ENCODE assay signal across 1 cellular context in genomic region chr13:42320375-42320787, GRCh38.
A peak's percentile ranks its signal among the peaks of the same experiment; 100 is the strongest.
TF ChIP-seq lines count a peak whose summit lies in the region.

No MANE protein-coding gene starts in this region.

TF ChIP-seq in HepG2, 621 proteins besides CTCF, POLR2A, EP300 and RAD21:
- TF ChIP-seq HNRNPK (IDR thresholded peaks at IDR 0.05; ENCODE audit: low read depth, low read length, poor library complexity, severe bottlenecking) (peak; percentile 24), PITX1 (CRISPR knock-in tag; IDR thresholded peaks at IDR 0.05) (no peak), MIER3 (CRISPR knock-in tag; IDR thresholded peaks at IDR 0.05; ENCODE audit: borderline replicate concordance) (no peak)
TF ChIP-seq in HepG2: peak in this region for 1.
